Comparison of ENCODE assay signal across 22 cellular contexts in the genomic region with DNA sequence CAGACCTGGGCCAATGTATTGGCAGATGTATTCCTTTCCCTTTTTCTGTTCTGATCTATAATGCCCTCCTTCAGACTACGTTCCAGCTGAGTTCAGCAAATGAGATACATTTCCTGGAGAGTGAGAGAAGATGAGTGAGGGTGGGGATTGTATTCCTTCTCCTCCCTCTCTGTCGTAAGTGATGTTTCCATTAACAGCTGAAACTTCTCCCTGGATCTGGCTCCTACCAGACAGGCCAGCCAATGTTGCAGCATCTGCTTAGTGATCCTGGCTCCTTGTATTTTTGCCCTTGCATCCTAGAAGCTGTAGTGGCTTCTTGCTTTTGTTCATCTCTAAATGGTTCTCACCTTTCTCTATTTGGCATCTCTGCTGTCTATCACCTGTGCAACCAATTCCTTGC.
"Had no signal": no experiment of that assay in that cellular context is flagged by ENCODE, and none has a peak within 500 bp of the region (broad histone marks: within the 10 kb centered on the region; RNA-seq: fewer than 3 reads in every experiment).

No MANE protein-coding gene starts in this region.

- H3K9me3 Mint-ChIP-seq: stimulated activated naive CD8-positive, alpha-beta T cell treated with anti-CD3 and anti-CD28 coated beads, Interleukin-15, Interleukin-2, amounts not matched to agents 100 ng/mL and 50 ng/mL, for 24 hours had no signal

- H3K4me1 Mint-ChIP-seq: memory B cell; naive B cell; nephron; stimulated activated memory B cell treated with anti-CD40 and anti-IgM and Interleukin-4, amounts not matched to agents 10 μg/mL and 1 μg/mL and 100 μg/mL, for 72 hours had no signal

- H2AFZ ChIP-seq: parathyroid adenoma had no signal

- H3K4me3 Mint-ChIP-seq: memory B cell; naive B cell; nephron; stimulated activated memory B cell treated with anti-CD40 and anti-IgM and Interleukin-4, amounts not matched to agents 10 μg/mL and 1 μg/mL and 100 μg/mL, for 72 hours; stimulated activated naive CD8-positive, alpha-beta T cell treated with anti-CD3 and anti-CD28 coated beads, Interleukin-15, Interleukin-2, amounts not matched to agents 100 ng/mL and 50 ng/mL, for 24 hours had no signal

- H3K4me3 ChIP-seq: coronary artery, heart right ventricle, lower lobe of right lung, spleen, tibial artery had no signal

- H3K27me3 Mint-ChIP-seq: memory B cell; naive B cell; stimulated activated memory B cell treated with anti-CD40 and anti-IgM and Interleukin-4, amounts not matched to agents 10 μg/mL and 1 μg/mL and 100 μg/mL, for 72 hours; stimulated activated naive CD8-positive, alpha-beta T cell treated with anti-CD3 and anti-CD28 coated beads, Interleukin-15, Interleukin-2, amounts not matched to agents 100 ng/mL and 50 ng/mL, for 24 hours had no signal

- H3K9me3 ChIP-seq: lower lobe of right lung, tibial artery had no signal

- DNase-seq: central memory CD4-positive, alpha-beta T cell; effector CD4-positive, alpha-beta T cell; foreskin melanocyte; heart right ventricle; hypothalamus; kidney glomerular epithelial cell; lower lobe of right lung; midbrain; naive B cell; spleen; stimulated activated CD4-positive, alpha-beta T cell treated with anti-CD3 and anti-CD28 coated beads, Interleukin-15, amount 100 ng/mL, for 24 hours; stimulated activated CD4-positive, alpha-beta T cell treated with anti-CD3 and anti-CD28 coated beads, Interleukin-1b, Interleukin-23, amount 100 ng/mL, for 48 hours; stimulated activated CD4-positive, alpha-beta T cell treated with anti-CD3 and anti-CD28 coated beads, Interleukin-4, amount 100 ng/mL, for 24 hours; tibial artery had no signal

- ATAC-seq: heart right ventricle; left lobe of liver; lower lobe of right lung; sciatic nerve; stimulated activated memory B cell treated with anti-CD40 and anti-IgM and Interleukin-4, amounts not matched to agents 10 μg/mL and 1 μg/mL and 100 μg/mL, for 72 hours had no signal

- H3K4me1 ChIP-seq: heart right ventricle, lower lobe of right lung, parathyroid adenoma, spleen, tibial artery had no signal

- H3K9ac ChIP-seq: parathyroid adenoma had no signal

- H3K27ac Mint-ChIP-seq: memory B cell; nephron; stimulated activated memory B cell treated with anti-CD40 and anti-IgM and Interleukin-4, amounts not matched to agents 10 μg/mL and 1 μg/mL and 100 μg/mL, for 72 hours; stimulated activated naive CD8-positive, alpha-beta T cell treated with anti-CD3 and anti-CD28 coated beads, Interleukin-15, Interleukin-2, amounts not matched to agents 100 ng/mL and 50 ng/mL, for 24 hours had no signal

- H3K27me3 ChIP-seq: heart right ventricle, spleen, tibial artery had no signal

- H3K36me3 Mint-ChIP-seq: naive B cell had no signal

- H3K36me3 ChIP-seq: lower lobe of right lung, tibial artery had no signal

- H3K27ac ChIP-seq: coronary artery, heart right ventricle, lower lobe of right lung, parathyroid adenoma, spleen, tibial artery had no signal
